13 cellular contexts compared by ENCODE assay signal in the genomic region with DNA sequence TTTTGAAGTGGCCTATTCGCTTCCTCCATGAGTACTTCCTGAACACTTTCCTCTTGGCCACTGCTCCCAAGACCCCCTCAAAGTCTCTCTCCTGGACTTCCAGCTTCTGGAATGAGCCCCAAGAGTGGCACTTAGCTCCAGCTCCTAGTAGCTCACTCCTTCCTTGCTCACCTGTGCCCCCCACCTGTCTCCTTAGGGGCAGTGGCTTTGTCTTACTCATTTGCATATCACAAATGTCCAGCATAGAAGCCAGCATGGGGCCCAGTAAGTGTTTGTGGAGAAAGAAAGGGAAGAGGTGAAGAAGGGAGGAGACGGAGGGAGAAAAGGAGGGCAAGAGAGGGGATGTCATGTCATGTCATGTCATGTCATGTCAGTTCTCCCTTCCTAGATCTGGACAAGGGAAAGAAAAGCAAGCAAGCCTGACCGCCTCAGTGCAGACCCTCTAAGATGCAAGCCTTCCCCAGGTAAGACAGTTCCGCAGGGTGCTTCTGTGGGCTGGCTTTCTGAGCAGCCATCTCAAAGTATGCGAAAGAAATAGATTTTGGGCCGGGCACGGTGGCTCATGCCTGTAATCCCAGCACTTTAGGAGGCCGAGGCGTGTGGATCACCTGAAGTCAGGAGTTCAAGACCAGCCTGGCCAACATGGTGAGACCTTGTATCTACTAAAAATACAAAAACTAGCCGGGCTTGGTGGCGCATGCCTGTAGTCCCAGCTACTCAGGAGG. TPM values are rescaled to one million over a fixed set of nuclear protein-coding genes. Genes with fewer than 3 reads are reported as not detected.
DNase-seq lines count a peak whose midpoint lies in the region; ATAC-seq, FAIRE-seq and TF ChIP-seq lines count a peak whose summit lies in the region.
"Had no signal": no experiment of that assay in that cellular context is flagged by ENCODE, and none has a peak within 500 bp of the region (broad histone marks: within the 10 kb centered on the region; RNA-seq: fewer than 3 reads in every experiment).

No MANE protein-coding gene starts in this region.

- no peaks in the 10 kb centered on the region for H3K36me3 ChIP-seq in esophagus muscularis mucosa
- H3K36me3 ChIP-seq: prostate gland, suprapubic skin, WERI-Rb-1 had no signal

- H3K27me3 ChIP-seq in esophagus muscularis mucosa, result no peaks in the 10 kb centered on the region
- H3K27me3 ChIP-seq: suprapubic skin had no signal

- H3K27me3 Mint-ChIP-seq in activated CD4-positive, alpha-beta T cell treated with anti-CD3 and anti-CD28 coated beads, Interleukin-2, amount 10 ng/mL, durations not matched to agents 7 days and 5 days, result peaks cover 20% of the 10 kb centered on the region
- H3K27me3 Mint-ChIP-seq in stimulated activated naive CD8-positive, alpha-beta T cell treated with anti-CD3 and anti-CD28 coated beads, Interleukin-15, amount 100 ng/mL, for 72 hours, result no peaks in the 10 kb centered on the region

- H3K27ac ChIP-seq in RWPE1 (peak overlapping the region; percentile 85), esophagus muscularis mucosa (replicated peaks in 1 of 4) (peak overlapping the region; percentile 79 to 89 (median 85))
- H3K27ac ChIP-seq: WERI-Rb-1 had no signal

- no peaks in the 10 kb centered on the region for H3K9me3 ChIP-seq in esophagus muscularis mucosa
- H3K9me3 ChIP-seq: prostate gland, suprapubic skin had no signal

- H3K4me1 ChIP-seq in esophagus muscularis mucosa, result peaks cover 5 to 26% (median 21%) of the 10 kb centered on the region in 4 donors
- H3K4me1 ChIP-seq: prostate gland had no signal

- POLR2A ChIA-PET in activated CD4-positive, alpha-beta T cell treated with anti-CD3 and anti-CD28 coated beads, Interleukin-2, amount 10 ng/mL, durations not matched to agents 7 days and 5 days (lab: Charles Lee), result no interaction called here
- POLR2A ChIA-PET in RWPE1 (lab: Yijun Ruan, JAX; ENCODE audit: low non-redundant PET), result no interaction called here

- no peak for FAIRE-seq in frontal cortex (lab: Jason Lieb, UNC)

- H3K4me3 ChIP-seq in esophagus muscularis mucosa, result no peak overlapping the region

- peak overlapping the region; percentile 3 for H3K4me3 Mint-ChIP-seq in activated CD4-positive, alpha-beta T cell treated with anti-CD3 and anti-CD28 coated beads, Interleukin-2, amount 10 ng/mL, durations not matched to agents 7 days and 5 days
- peak overlapping the region; percentile 85 for H3K4me3 Mint-ChIP-seq in stimulated activated naive CD8-positive, alpha-beta T cell treated with anti-CD3 and anti-CD28 coated beads, Interleukin-15, amount 100 ng/mL, for 72 hours

- H3K4me1 Mint-ChIP-seq in activated CD4-positive, alpha-beta T cell treated with anti-CD3 and anti-CD28 coated beads, Interleukin-2, amount 10 ng/mL, durations not matched to agents 7 days and 5 days, result peaks cover 53% of the 10 kb centered on the region
- peaks cover 44% of the 10 kb centered on the region for H3K4me1 Mint-ChIP-seq in stimulated activated naive CD8-positive, alpha-beta T cell treated with anti-CD3 and anti-CD28 coated beads, Interleukin-15, amount 100 ng/mL, for 72 hours

- peak overlapping the region; percentile 100 for H3K27ac Mint-ChIP-seq in activated CD4-positive, alpha-beta T cell treated with anti-CD3 and anti-CD28 coated beads, Interleukin-2, amount 10 ng/mL, durations not matched to agents 7 days and 5 days
- H3K27ac Mint-ChIP-seq in stimulated activated naive CD8-positive, alpha-beta T cell treated with anti-CD3 and anti-CD28 coated beads, Interleukin-15, amount 100 ng/mL, for 72 hours, result peak overlapping the region in 1 of 2 donors; percentile 20

- no peak for TF ChIP-seq EP300 in esophagus muscularis mucosa (IDR thresholded peaks at IDR 0.05)

- intact Hi-C loops in esophagus muscularis mucosa (cut with DNase I), result no loop called here

- no peak for TF ChIP-seq POLR2A in esophagus muscularis mucosa (IDR thresholded peaks at IDR 0.05; ENCODE audit: low read depth)

- WGBS in esophagus muscularis mucosa, result 91% methylated on average over 11 of the region's 11 CpGs

- CTCF ChIA-PET in activated CD4-positive, alpha-beta T cell treated with anti-CD3 and anti-CD28 coated beads, Interleukin-2, amount 10 ng/mL, durations not matched to agents 7 days and 5 days (lab: Charles Lee), result interaction anchor here (0.7 kb wide), 1 partner anchor 827 kb away, joined by 3 read pairs; no protein-coding TSS in a partner anchor
- CTCF ChIA-PET in RWPE1 (lab: Yijun Ruan, JAX), result interaction anchor here (0.6 kb wide), 2 partner anchors 37 to 245 kb away, joined by 3 to 4 read pairs; no protein-coding TSS in a partner anchor

- DNase-seq in activated CD4-positive, alpha-beta T cell treated with anti-CD3 and anti-CD28 coated beads, Interleukin-2, amount 10 ng/mL, durations not matched to agents 7 days and 5 days, result no peak
- no peak for DNase-seq in activated CD4-positive, alpha-beta T cell treated with anti-CD3 and anti-CD28 coated beads, Interleukin-2, amount 50 U/mL, for 1 hour
- no peak for DNase-seq in RWPE1 (ENCODE audit: low spot score)
- no peak for DNase-seq in esophagus muscularis mucosa (ENCODE audit: extremely low spot score)
- DNase-seq in stimulated activated naive CD8-positive, alpha-beta T cell treated with anti-CD3 and anti-CD28 coated beads, Interleukin-15, amount 100 ng/mL, for 72 hours, result no peak
- DNase-seq in frontal cortex (ENCODE audit: low spot score in 2 of 2), result no peak
- no peak for DNase-seq in T1000 (lab: John Stamatoyannopoulos, UW)
- DNase-seq in RPMI8226, result no peak
- DNase-seq: EL; stimulated activated CD4-positive, alpha-beta T cell treated with anti-CD3 and anti-CD28 coated beads, Interleukin-4, amount 100 ng/mL, for 1 hour; WERI-Rb-1 had no signal

- ATAC-seq in stimulated activated naive CD8-positive, alpha-beta T cell treated with anti-CD3 and anti-CD28 coated beads, Interleukin-15, amount 100 ng/mL, for 72 hours, result no peak

- H3K36me3 Mint-ChIP-seq in activated CD4-positive, alpha-beta T cell treated with anti-CD3 and anti-CD28 coated beads, Interleukin-2, amount 10 ng/mL, durations not matched to agents 7 days and 5 days (ENCODE audit: low read depth), result peaks cover 35% of the 10 kb centered on the region

- peaks cover 27% of the 10 kb centered on the region for H3K9me3 Mint-ChIP-seq in activated CD4-positive, alpha-beta T cell treated with anti-CD3 and anti-CD28 coated beads, Interleukin-2, amount 10 ng/mL, durations not matched to agents 7 days and 5 days
- H3K9me3 Mint-ChIP-seq in stimulated activated naive CD8-positive, alpha-beta T cell treated with anti-CD3 and anti-CD28 coated beads, Interleukin-15, amount 100 ng/mL, for 72 hours, result peaks cover 9% of the 10 kb centered on the region in 2 donors

- no peak for TF ChIP-seq CTCF in RWPE1 (conservative IDR thresholded peaks at IDR 0.05; ENCODE audit: low read depth)
- TF ChIP-seq CTCF in esophagus muscularis mucosa (IDR thresholded peaks at IDR 0.05), result no peak

RNA-seq across cellular contexts. Expression of gene MX1, which starts 6.9 kb away (rescaled TPM):
- 100 to 1,000 TPM; 722 to 723 TPM for total RNA-seq in activated CD4-positive, alpha-beta T cell treated with anti-CD3 and anti-CD28 coated beads, Interleukin-2, amount 10 ng/mL, durations not matched to agents 7 days and 5 days
- total RNA-seq in esophagus muscularis mucosa, result 10 to 100 TPM; 13.8 to 34.6 (median 22.2) TPM
- 5.7 TPM for total RNA-seq in frontal cortex

RNA-seq across cellular contexts. Expression of gene MX2, which starts 57.3 kb away (rescaled TPM):
- total RNA-seq in activated CD4-positive, alpha-beta T cell treated with anti-CD3 and anti-CD28 coated beads, Interleukin-2, amount 10 ng/mL, durations not matched to agents 7 days and 5 days, result 100 to 1,000 TPM; 108 to 117 TPM
- total RNA-seq in esophagus muscularis mucosa (10 to 100 TPM in 1 of 4 donors, 1 to 10 TPM in 3; 5.4 to 19.7 (median 7.0) TPM), frontal cortex (0.41 TPM)

Comparison
In these comparisons a context has a peak if more than half of its experiments do, and no peak if none do; other contexts are left out.
1. RNA of gene MX1, which starts 6.9 kb away (total RNA-seq): 722 to 723 TPM in activated CD4-positive, alpha-beta T cell treated with anti-CD3 and anti-CD28 coated beads, Interleukin-2, amount 10 ng/mL, durations not matched to agents 7 days and 5 days; 13.8 to 34.6 TPM in esophagus muscularis mucosa and 5.7 TPM in frontal cortex (single experiment); every median in the first group is over 10 times any median in the second.
2. RNA of gene MX2, which starts 57.3 kb away (total RNA-seq): 108 to 117 TPM in activated CD4-positive, alpha-beta T cell treated with anti-CD3 and anti-CD28 coated beads, Interleukin-2, amount 10 ng/mL, durations not matched to agents 7 days and 5 days; 5.4 to 19.7 TPM in esophagus muscularis mucosa and 0.41 TPM in frontal cortex (single experiment); every median in the first group is over 4 times any median in the second.